ENCODE assay signal across 1 cellular context in the genomic region with DNA sequence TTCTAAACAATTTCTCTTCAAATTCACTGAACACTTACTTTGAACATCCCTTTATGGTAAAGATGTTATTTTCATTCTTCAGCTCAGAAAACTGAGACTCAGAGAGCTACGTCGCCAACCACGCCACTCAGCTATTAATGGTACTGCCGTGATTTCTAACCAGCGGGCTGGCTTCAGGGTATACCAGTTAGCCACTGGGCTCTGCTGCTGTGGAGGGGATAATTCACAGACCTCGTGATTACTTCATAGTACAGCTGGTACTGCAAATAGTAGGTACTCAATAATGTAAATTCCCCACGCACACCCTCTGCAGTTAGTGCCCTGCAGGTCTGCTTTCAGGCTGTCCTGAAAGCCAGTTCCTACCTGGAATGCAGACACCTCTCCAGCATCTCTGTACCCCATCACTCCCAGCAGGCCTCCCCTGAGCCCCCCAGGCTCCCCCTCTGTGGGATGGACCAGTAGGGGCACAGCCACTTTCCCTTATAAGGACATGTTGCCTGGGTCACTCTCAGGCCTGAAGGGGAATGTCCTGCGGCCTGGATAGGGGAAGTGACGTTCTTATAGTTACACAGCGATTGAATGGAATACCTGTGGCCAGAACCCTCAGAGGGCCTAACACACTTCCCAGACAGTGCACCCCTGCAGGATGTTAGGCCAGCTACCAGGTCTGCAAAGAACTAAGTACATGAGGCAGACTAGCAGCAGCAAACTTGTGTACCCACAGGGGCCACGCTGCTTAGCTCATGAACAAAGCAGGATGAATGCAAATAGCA.
TF ChIP-seq lines count a peak whose summit lies in the region.

No MANE protein-coding gene starts in this region.

TF ChIP-seq in HepG2, 621 proteins besides CTCF, POLR2A, EP300 and RAD21 (continued from another document):
- TF ChIP-seq, protein P1, sequence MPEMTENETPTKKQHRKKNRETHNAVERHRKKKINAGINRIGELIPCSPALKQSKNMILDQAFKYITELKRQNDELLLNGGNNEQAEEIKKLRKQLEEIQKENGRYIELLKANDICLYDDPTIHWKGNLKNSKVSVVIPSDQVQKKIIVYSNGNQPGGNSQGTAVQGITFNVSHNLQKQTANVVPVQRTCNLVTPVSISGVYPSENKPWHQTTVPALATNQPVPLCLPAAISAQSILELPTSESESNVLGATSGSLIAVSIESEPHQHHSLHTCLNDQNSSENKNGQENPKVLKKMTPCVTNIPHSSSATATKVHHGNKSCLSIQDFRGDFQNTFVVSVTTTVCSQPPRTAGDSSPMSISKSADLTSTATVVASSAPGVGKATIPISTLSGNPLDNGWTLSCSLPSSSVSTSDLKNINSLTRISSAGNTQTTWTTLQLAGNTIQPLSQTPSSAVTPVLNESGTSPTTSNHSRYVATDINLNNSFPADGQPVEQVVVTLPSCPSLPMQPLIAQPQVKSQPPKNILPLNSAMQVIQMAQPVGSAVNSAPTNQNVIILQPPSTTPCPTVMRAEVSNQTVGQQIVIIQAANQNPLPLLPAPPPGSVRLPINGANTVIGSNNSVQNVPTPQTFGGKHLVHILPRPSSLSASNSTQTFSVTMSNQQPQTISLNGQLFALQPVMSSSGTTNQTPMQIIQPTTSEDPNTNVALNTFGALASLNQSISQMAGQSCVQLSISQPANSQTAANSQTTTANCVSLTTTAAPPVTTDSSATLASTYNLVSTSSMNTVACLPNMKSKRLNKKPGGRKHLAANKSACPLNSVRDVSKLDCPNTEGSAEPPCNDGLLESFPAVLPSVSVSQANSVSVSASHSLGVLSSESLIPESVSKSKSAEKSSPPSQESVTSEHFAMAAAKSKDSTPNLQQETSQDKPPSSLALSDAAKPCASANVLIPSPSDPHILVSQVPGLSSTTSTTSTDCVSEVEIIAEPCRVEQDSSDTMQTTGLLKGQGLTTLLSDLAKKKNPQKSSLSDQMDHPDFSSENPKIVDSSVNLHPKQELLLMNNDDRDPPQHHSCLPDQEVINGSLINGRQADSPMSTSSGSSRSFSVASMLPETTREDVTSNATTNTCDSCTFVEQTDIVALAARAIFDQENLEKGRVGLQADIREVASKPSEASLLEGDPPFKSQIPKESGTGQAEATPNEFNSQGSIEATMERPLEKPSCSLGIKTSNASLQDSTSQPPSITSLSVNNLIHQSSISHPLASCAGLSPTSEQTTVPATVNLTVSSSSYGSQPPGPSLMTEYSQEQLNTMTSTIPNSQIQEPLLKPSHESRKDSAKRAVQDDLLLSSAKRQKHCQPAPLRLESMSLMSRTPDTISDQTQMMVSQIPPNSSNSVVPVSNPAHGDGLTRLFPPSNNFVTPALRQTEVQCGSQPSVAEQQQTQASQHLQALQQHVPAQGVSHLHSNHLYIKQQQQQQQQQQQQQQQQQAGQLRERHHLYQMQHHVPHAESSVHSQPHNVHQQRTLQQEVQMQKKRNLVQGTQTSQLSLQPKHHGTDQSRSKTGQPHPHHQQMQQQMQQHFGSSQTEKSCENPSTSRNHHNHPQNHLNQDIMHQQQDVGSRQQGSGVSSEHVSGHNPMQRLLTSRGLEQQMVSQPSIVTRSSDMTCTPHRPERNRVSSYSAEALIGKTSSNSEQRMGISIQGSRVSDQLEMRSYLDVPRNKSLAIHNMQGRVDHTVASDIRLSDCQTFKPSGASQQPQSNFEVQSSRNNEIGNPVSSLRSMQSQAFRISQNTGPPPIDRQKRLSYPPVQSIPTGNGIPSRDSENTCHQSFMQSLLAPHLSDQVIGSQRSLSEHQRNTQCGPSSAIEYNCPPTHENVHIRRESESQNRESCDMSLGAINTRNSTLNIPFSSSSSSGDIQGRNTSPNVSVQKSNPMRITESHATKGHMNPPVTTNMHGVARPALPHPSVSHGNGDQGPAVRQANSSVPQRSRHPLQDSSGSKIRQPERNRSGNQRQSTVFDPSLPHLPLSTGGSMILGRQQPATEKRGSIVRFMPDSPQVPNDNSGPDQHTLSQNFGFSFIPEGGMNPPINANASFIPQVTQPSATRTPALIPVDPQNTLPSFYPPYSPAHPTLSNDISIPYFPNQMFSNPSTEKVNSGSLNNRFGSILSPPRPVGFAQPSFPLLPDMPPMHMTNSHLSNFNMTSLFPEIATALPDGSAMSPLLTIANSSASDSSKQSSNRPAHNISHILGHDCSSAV (CRISPR knock-in tag; IDR thresholded peaks at IDR 0.05; ENCODE audit: borderline replicate concordance) = no peak
TF ChIP-seq in HepG2: peak in this region for 7.
